ENCODE assay signal across 10 cellular contexts in the genomic region with DNA sequence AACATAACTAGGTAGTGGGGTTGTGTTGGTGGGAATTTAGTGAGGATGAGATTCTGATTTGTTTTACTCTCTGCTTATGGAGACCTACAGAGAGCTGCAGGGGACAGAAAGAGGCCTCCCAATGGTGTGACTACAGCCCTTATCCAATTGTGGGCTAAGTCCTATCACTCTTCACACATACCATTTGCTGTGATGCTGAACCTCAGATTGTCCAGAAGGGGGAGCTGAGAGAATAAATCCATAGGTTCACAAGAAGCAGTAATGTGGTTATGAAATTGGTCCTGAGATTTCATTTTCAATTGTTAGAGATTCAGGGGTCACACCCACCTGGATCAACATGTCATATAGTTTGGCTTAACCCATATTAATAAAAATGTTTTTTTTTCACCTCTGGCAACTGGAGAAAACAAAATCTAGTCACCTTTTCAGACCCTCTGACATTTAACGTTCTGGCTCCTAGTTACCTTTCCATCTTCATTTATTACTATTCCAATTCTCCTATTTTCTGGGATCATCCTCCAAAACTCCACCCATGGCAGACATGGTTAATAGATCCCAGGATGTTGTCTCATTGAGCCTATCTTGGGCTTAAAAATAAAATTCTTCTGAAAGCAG. TPM values are rescaled to one million over a fixed set of nuclear protein-coding genes. Genes with fewer than 3 reads are reported as not detected.
DNase-seq lines count a peak whose midpoint lies in the region; ATAC-seq, FAIRE-seq and TF ChIP-seq lines count a peak whose summit lies in the region.
"Had no signal": no experiment of that assay in that cellular context is flagged by ENCODE, and none has a peak within 500 bp of the region (broad histone marks: within the 10 kb centered on the region; RNA-seq: fewer than 3 reads in every experiment).

No MANE protein-coding gene starts in this region.

- peak; percentile 98 for ATAC-seq in HCT116
- no peak for ATAC-seq in HG02840 (IDR thresholded peaks at IDR 0.05; ENCODE audit: low FRiP score, unreplicated experiment)
- ATAC-seq in GM18520 (IDR thresholded peaks at IDR 0.05; ENCODE audit: unreplicated experiment), result no peak

- no peak overlapping the region for H2BK20ac ChIP-seq in H1 (ENCODE audit: low read length)

- H3K79me2 ChIP-seq in HCT116 (ENCODE audit: insufficient read depth, low read length) (no peaks in the 10 kb centered on the region), H1 (ENCODE audit: control insufficient read depth in 1 of 2, insufficient read depth in 2 of 2, low read length in 2 of 2) (no peaks in the 10 kb centered on the region)

- no peak overlapping the region for H4K91ac ChIP-seq in H1 (replicated peaks; ENCODE audit: insufficient read length, low read length)

- no peaks in the 10 kb centered on the region for H3K9me3 ChIP-seq in HCT116 (ENCODE audit: control insufficient read depth in 1 of 2, insufficient read depth in 1 of 2, low read depth in 1 of 2, low read length in 2 of 2)
- no peaks in the 10 kb centered on the region for H3K9me3 ChIP-seq in H1 (ENCODE audit: insufficient read depth in 2 of 2, low read depth in 1 of 2, low read length in 1 of 2)
- H3K9me3 ChIP-seq: neutrophil had no signal

- H3K4me1 ChIP-seq in HCT116 (ENCODE audit: control insufficient read depth in 1 of 2, insufficient read depth in 2 of 2, low read length in 2 of 2) (no peaks in the 10 kb centered on the region), H1 (replicated peaks in 1 of 4; ENCODE audit: control insufficient read depth in 3 of 4, insufficient read depth in 4 of 4, low read length in 3 of 4) (no peaks in the 10 kb centered on the region)

- no peak overlapping the region for H2BK12ac ChIP-seq in H1 (ENCODE audit: low read depth, low read length)

- H3K27me3 ChIP-seq in HCT116 (ENCODE audit: insufficient read depth, low read length) (peaks cover 40% of the 10 kb centered on the region; the same call in 1 of the 2 replicates), H1 (replicated peaks in 1 of 4; ENCODE audit: control insufficient read depth in 3 of 4, extremely low read depth in 1 of 4, insufficient read depth in 3 of 4, low read length in 3 of 4) (no peaks in the 10 kb centered on the region)
- H3K27me3 ChIP-seq: neutrophil had no signal

- DNase-seq in DMS114 treated with DMSO at 0.1 percent for 48 hours (lab: John Stamatoyannopoulos, UW; ENCODE audit: unreplicated experiment) (peak; percentile 29), HCT116 (ENCODE audit: low read depth, low spot score) (peak; percentile 36), NCI-H748 treated with DMSO at 0.1 percent for 48 hours (lab: John Stamatoyannopoulos, UW) (peak; percentile 25), H1 (ENCODE audit: low read depth in 1 of 2, low spot score in 2 of 2) (no peak), renal cortical epithelial cell (ENCODE audit: low read depth) (peak; percentile 51)
- DNase-seq in activated CD8-positive, alpha-beta memory T cell treated with anti-CD3 and anti-CD28 coated beads, Interleukin-2, amount 50 U/mL, for 48 hours, result no peak

- WGBS in H1 (ENCODE audit: extremely low coverage in 1 of 2, insufficient coverage in 1 of 2, insufficient read length in 1 of 2, insufficient replicate concordance in 2 of 2, low coverage in 1 of 2, low lambda C conversion rate in 2 of 2, missing lambda C conversion rate in 1 of 2), 2 experiments, result 86% methylated on average over 1 of the region's 1 CpG; no CpG with 5 or more reads in 1 of the 2 experiments

- H4K20me1 ChIP-seq in HCT116 (ENCODE audit: insufficient read depth) (no peaks in the 10 kb centered on the region), H1 (replicated peaks in 1 of 2; ENCODE audit: control insufficient read depth in 1 of 2, insufficient read depth in 2 of 2, low read length in 2 of 2) (no peaks in the 10 kb centered on the region)

- H2BK120ac ChIP-seq in H1 (replicated peaks; ENCODE audit: low read depth, low read length), result no peak overlapping the region

- no peak overlapping the region for H4K5ac ChIP-seq in H1 (ENCODE audit: insufficient read length, low read depth, low read length)

- no peak overlapping the region for H3K18ac ChIP-seq in H1 (ENCODE audit: extremely low read depth, low read length)

- H2BK5ac ChIP-seq in H1 (ENCODE audit: low read depth, low read length), result no peak overlapping the region

- RAD21 ChIA-PET in HCT116 (lab: Charles Lee; ENCODE audit: low non-redundant PET in 1 of 2, low total read pairs in 2 of 2, uncharacterized antibody in 2 of 2, unreplicated experiment in 2 of 2), result no interaction called here

- no TSS peak for BruUV-seq in HCT116 (replicated peaks; lab: Mats Ljungman, UMichigan)

- H3K9ac ChIP-seq in HCT116 (ENCODE audit: low read length) (no peak overlapping the region), H1 (replicated peaks in 1 of 4; ENCODE audit: extremely low read depth in 1 of 4, low read depth in 3 of 4, low read length in 3 of 4) (no peak overlapping the region)

- intact Hi-C loops in HCT116 (cut with micrococcal nuclease), result no loop called here

- TF ChIP-seq EP300 in H1 (IDR thresholded peaks at IDR 0.05; ENCODE audit: borderline replicate concordance in 1 of 2, low read depth in 2 of 2, low read length in 2 of 2), result no peak

- no peak overlapping the region for H3K14ac ChIP-seq in H1 (ENCODE audit: insufficient read length)

- no peaks in the 10 kb centered on the region for H3K79me1 ChIP-seq in H1 (ENCODE audit: low read depth, low read length)

- no peak overlapping the region for H3K56ac ChIP-seq in H1 (replicated peaks; ENCODE audit: insufficient read length, low read depth, low read length)

- H3K23me2 ChIP-seq in H1 (ENCODE audit: low read depth, low read length), result no peaks in the 10 kb centered on the region

- no peak overlapping the region for H2BK15ac ChIP-seq in H1 (ENCODE audit: low read length)

- TF ChIP-seq CTCF in HCT116 (IDR thresholded peaks at IDR 0.05 in 2 of 3, conservative IDR thresholded peaks at IDR 0.05 in 1 of 3; ENCODE audit: borderline replicate concordance in 1 of 3, insufficient read depth in 1 of 3, low read depth in 2 of 3, low read length in 2 of 3) (peak; percentile 25 to 75 (median 70); a peak in 5 of 6 replicates), H1 (IDR thresholded peaks at IDR 0.05; ENCODE audit: control extremely low read depth in 1 of 3, insufficient read depth in 1 of 3, low read depth in 1 of 3, low read length in 3 of 3) (peak in 2 of 3 experiments; percentile 56 to 82; a peak in 3 of 4 replicates)

- H2AFZ ChIP-seq in HCT116 (ENCODE audit: low read depth, low read length, poor library complexity, severe bottlenecking) (no peak overlapping the region), H1 (ENCODE audit: low read length) (no peak overlapping the region)

- no peak overlapping the region for H3K27ac ChIP-seq in HCT116 (ENCODE audit: low read depth, low read length)
- H3K27ac ChIP-seq in H1 (ENCODE audit: low read depth, low read length), result no peak overlapping the region
- H3K27ac ChIP-seq: neutrophil had no signal

- no peak for TF ChIP-seq POLR2A in HCT116 (IDR thresholded peaks at IDR 0.05; ENCODE audit: borderline replicate concordance, extremely low read depth, insufficient read depth, insufficient read length)
- no peak for TF ChIP-seq POLR2A in H1 (IDR thresholded peaks at IDR 0.05; ENCODE audit: control extremely low read depth in 1 of 2, low read depth in 2 of 2, low read length in 2 of 2)

- H3K9me2 ChIP-seq in HCT116 (ENCODE audit: insufficient read depth), result no peaks in the 10 kb centered on the region

- TF ChIP-seq RAD21 in HCT116 (IDR thresholded peaks at IDR 0.05; ENCODE audit: low read depth) (peak; percentile 47), H1 (IDR thresholded peaks at IDR 0.05 in 1 of 2, conservative IDR thresholded peaks at IDR 0.05 in 1 of 2; ENCODE audit: low read depth in 2 of 2, low read length in 2 of 2) (peak; percentile 61 to 66)

- H2AK5ac ChIP-seq in H1 (ENCODE audit: low read depth, low read length), result no peak overlapping the region

- H3K36me3 ChIP-seq in HCT116 (ENCODE audit: control insufficient read depth in 1 of 2, insufficient read depth in 2 of 2, low read length in 2 of 2), result no peaks in the 10 kb centered on the region
- H3K36me3 ChIP-seq in H1 (ENCODE audit: control insufficient read depth in 2 of 4, insufficient read depth in 4 of 4, low read length in 3 of 4), result no peaks in the 10 kb centered on the region
- H3K36me3 ChIP-seq: neutrophil had no signal

- CTCF ChIA-PET in HCT116 (lab: Charles Lee), result interaction anchor here (0.6 to 1.1 kb wide), 4 partner anchors 16 to 730 kb away, joined by 3 to 5 read pairs (median 4); no protein-coding TSS in a partner anchor
- CTCF ChIA-PET in H1 (lab: Charles Lee; ENCODE audit: partially characterized antibody), result interaction anchor here (0.6 to 2.4 kb wide), 14 partner anchors 9 to 184 kb away, joined by 3 to 14 read pairs (median 3); no protein-coding TSS in a partner anchor

- H3K23ac ChIP-seq in H1 (ENCODE audit: insufficient read length), result no peak overlapping the region

- H3K4ac ChIP-seq in H1 (replicated peaks; ENCODE audit: insufficient read length, low read depth, low read length), result no peak overlapping the region

- H3K4me2 ChIP-seq in HCT116 (ENCODE audit: low read length), result no peak overlapping the region
- no peak overlapping the region for H3K4me2 ChIP-seq in H1 (ENCODE audit: insufficient read depth in 1 of 2, low read depth in 2 of 2, low read length in 2 of 2)

- H4K8ac ChIP-seq in H1 (ENCODE audit: extremely low read depth, insufficient read depth, low read length), result no peak overlapping the region

- peak; percentile 94 for FAIRE-seq in H1 (lab: Jason Lieb, UNC)

- POLR2A ChIA-PET in HCT116 (lab: Charles Lee) (no interaction called here), H1 (lab: Charles Lee; ENCODE audit: partially characterized antibody) (no interaction called here)

- no peak overlapping the region for H3K4me3 ChIP-seq in HCT116 (replicated peaks in 1 of 2; ENCODE audit: low read depth in 1 of 2, low read length in 2 of 2)
- H3K4me3 ChIP-seq in H1 (ENCODE audit: extremely low read depth in 1 of 4, insufficient read depth in 2 of 4, low read depth in 3 of 4, low read length in 4 of 4), result no peak overlapping the region

TF ChIP-seq in HCT116, 20 proteins besides CTCF, POLR2A, EP300 and RAD21 (continues in another document):
- TF ChIP-seq EGR1 (IDR thresholded peaks at IDR 0.05; ENCODE audit: low read depth), result no peak

TF ChIP-seq in H1, 55 proteins besides CTCF, POLR2A, EP300 and RAD21 (continues in another document):
- no peak for TF ChIP-seq CBX8 (IDR thresholded peaks at IDR 0.05; ENCODE audit: borderline replicate concordance, low read depth, low read length)

RNA-seq across cellular contexts. Expression of a gene that starts 53.3 kb away (rescaled TPM):
- not detected for total RNA-seq in HCT116 (2021; ENCODE audit: unreplicated experiment)
- polyA plus RNA-seq in HCT116 (2012), result not detected in 2 replicates
- 6.8 and 8.4 TPM in 2 replicates for total RNA-seq in H1 (2021; fragmentation: NEBNext Ultra II Directional; extraction: Animal tissue kit (Norgen Biotek cat#: 25700))
- 12.9 and 18.9 TPM in 2 replicates for polyA plus RNA-seq in H1 (2011; rRNA removed)
- 11.1 TPM for polyA plus RNA-seq in H1 (2011; cell fraction: cytosol; rRNA removed)
- 29.2 TPM for polyA plus RNA-seq in H1 (2011; cell fraction: nucleus; rRNA removed)
- polyA plus RNA-seq in H1 (2012, experiment 1 of 2), result 7.1 to 10.6 TPM (median 8.7 TPM) in 4 replicates
- 5.6 TPM for polyA plus RNA-seq in H1 (2012, experiment 2 of 2)
- polyA plus RNA-seq in H1 (2013, experiment 1 of 2), result 5.4 TPM
- 4.9 TPM for polyA plus RNA-seq in H1 (2013, experiment 2 of 2)
- 6.4 and 8.4 TPM in 2 replicates for polyA minus RNA-seq in H1 (2011; rRNA and poly(A)+ RNA removed)
- polyA minus RNA-seq in H1 (2011; cell fraction: cytosol; rRNA and poly(A)+ RNA removed), result 5.6 TPM
- 7.2 TPM for polyA minus RNA-seq in H1 (2011; cell fraction: nucleus; rRNA and poly(A)+ RNA removed)
- total RNA-seq in renal cortical epithelial cell, result not detected in 2 replicates
- total RNA-seq: T-helper 1 cell treated with Interleukin-12 subunit alpha and Interleukin-12 subunit beta and Interleukin-4 antibody, amounts not matched to agents 30 ng/mL and 1 ng/mL, for 36 hours had no signal

Comparison
In these comparisons a context has a peak if more than half of its experiments do, and no peak if none do; other contexts are left out.
1. DNase-seq: peak in DMS114 treated with DMSO at 0.1 percent for 48 hours (single experiment), HCT116 (single experiment), NCI-H748 treated with DMSO at 0.1 percent for 48 hours (single experiment) and renal cortical epithelial cell (single experiment); none in H1 (0 of 2) and activated CD8-positive, alpha-beta memory T cell treated with anti-CD3 and anti-CD28 coated beads, Interleukin-2, amount 50 U/mL, for 48 hours (single experiment).